10 cellular contexts compared by ENCODE assay signal in the genomic region with DNA sequence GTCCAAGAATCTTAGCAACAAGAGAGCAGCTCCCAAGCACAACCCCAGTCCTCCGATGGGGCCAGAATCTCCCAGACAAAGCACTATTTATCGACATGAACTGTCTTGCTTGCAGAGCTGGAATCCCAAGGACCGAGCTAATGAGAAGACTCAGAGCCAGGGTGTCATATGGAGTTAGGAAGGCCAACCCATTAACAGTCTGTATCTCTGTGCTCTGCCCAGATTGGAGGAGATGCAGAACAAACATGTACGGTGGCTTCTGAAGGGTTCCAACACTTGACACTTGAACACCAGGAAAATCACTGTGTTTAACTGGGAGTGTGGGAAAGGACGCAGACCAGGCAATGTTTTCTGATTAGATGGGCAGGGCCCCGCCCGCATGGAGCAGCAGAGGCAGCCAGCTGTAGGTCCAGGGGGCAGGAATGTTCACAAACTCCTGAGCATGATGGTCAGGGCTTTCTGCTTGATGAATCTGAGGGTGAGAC. TPM values are rescaled to one million over a fixed set of nuclear protein-coding genes. Genes with fewer than 3 reads are reported as not detected.
A peak's percentile ranks its signal among the peaks of the same experiment; 100 is the strongest.
DNase-seq lines count a peak whose midpoint lies in the region; ATAC-seq and TF ChIP-seq lines count a peak whose summit lies in the region.
"Had no signal": no experiment of that assay in that cellular context is flagged by ENCODE, and none has a peak within 500 bp of the region (broad histone marks: within the 10 kb centered on the region; RNA-seq: fewer than 3 reads in every experiment).

No MANE protein-coding gene starts in this region.

- peak; percentile 20 to 54 for DNase-seq in SJCRH30
- DNase-seq in retinal pigment epithelial cell (ENCODE audit: low read depth): peak; percentile 65
- no peak for DNase-seq in immature natural killer cell
- no peak for DNase-seq in COR-L47 (lab: John Stamatoyannopoulos, UW)
- no peak for DNase-seq in activated CD8-positive, alpha-beta memory T cell treated with anti-CD3 and anti-CD28 coated beads for 24 hours
- DNase-seq in retina: no peak
- DNase-seq: stimulated activated CD4-positive, alpha-beta T cell treated with anti-CD3 and anti-CD28 coated beads, Interleukin-12 subunit alpha, Interleukin-12 subunit beta, amount 100 ng/mL, for 4 hours had no signal

- H3K27ac ChIP-seq in HEK293 (ENCODE audit: extremely low read depth, low read depth, low read length) (peak overlapping the region; percentile 58), SJCRH30 (no peak overlapping the region), gastroesophageal sphincter (peak overlapping the region; percentile 69 to 92 (median 78))

- H3K36me3 Mint-ChIP-seq in immature natural killer cell: no peaks in the 10 kb centered on the region

- H3K4me3 ChIP-seq in HEK293 (ENCODE audit: low read depth, low read length): no peak overlapping the region
- no peak overlapping the region for H3K4me3 ChIP-seq in SJCRH30
- H3K4me3 ChIP-seq in gastroesophageal sphincter: no peak overlapping the region
- H3K4me3 ChIP-seq in retinal pigment epithelial cell (ENCODE audit: low read length): no peak overlapping the region

- WGBS in gastroesophageal sphincter (ENCODE audit: low coverage in 1 of 2), 2 donors: 23 to 90% methylated on average over 2 to 5 of the region's 7 CpGs

- no peaks in the 10 kb centered on the region for H3K9me3 Mint-ChIP-seq in immature natural killer cell
- H3K9me3 Mint-ChIP-seq: activated T-helper 1 cell treated with anti-CD3 and anti-CD28 coated beads, Interleukin-12 subunit alpha, Interleukin-12 subunit beta, Interleukin-2, Interleukin-4 antibody, amounts not matched to agents 30 ng/mL and 10 ng/mL and 1 ng/mL, durations not matched to agents 14 hours and 24 hours and 36 hours had no signal

- H3K4me1 Mint-ChIP-seq in immature natural killer cell: no peaks in the 10 kb centered on the region

- CTCF ChIA-PET in HEK293 (lab: Yijun Ruan, JAX): interaction anchor here (0.8 to 1.6 kb wide), 3 partner anchors 10 to 38 kb away, joined by 3 to 5 read pairs (median 4); no protein-coding TSS in a partner anchor

- no peak for TF ChIP-seq CTCF in HEK293 (tag by site-specific recombination; IDR thresholded peaks at IDR 0.05)
- TF ChIP-seq CTCF in gastroesophageal sphincter (IDR thresholded peaks at IDR 0.05): no peak
- no peak for TF ChIP-seq CTCF in retinal pigment epithelial cell (conservative IDR thresholded peaks at IDR 0.05; ENCODE audit: low read depth, low read length)

- ATAC-seq in gastroesophageal sphincter: no peak

- H3K27me3 ChIP-seq in SJCRH30 (no peaks in the 10 kb centered on the region), gastroesophageal sphincter (no peaks in the 10 kb centered on the region)

- H3K27ac Mint-ChIP-seq in immature natural killer cell: no peak overlapping the region
- H3K27ac Mint-ChIP-seq: activated T-helper 1 cell treated with anti-CD3 and anti-CD28 coated beads, Interleukin-12 subunit alpha, Interleukin-12 subunit beta, Interleukin-2, Interleukin-4 antibody, amounts not matched to agents 30 ng/mL and 10 ng/mL and 1 ng/mL, durations not matched to agents 14 hours and 24 hours and 36 hours had no signal

- H3K9me3 ChIP-seq in HEK293 (ENCODE audit: control insufficient read depth, insufficient read depth, low read depth, low read length) (no peaks in the 10 kb centered on the region), SJCRH30 (replicated peaks) (no peaks in the 10 kb centered on the region), gastroesophageal sphincter (no peaks in the 10 kb centered on the region)

- TF ChIP-seq POLR2A in gastroesophageal sphincter (IDR thresholded peaks at IDR 0.05): no peak

- H3K27me3 Mint-ChIP-seq in immature natural killer cell (ENCODE audit: low read depth in 3 of 3): peaks cover 1 to 15% (median 5%) of the 10 kb centered on the region in 3 donors

- H3K36me3 ChIP-seq in HEK293 (ENCODE audit: control insufficient read depth in 2 of 2, insufficient read depth in 1 of 2, low read length in 2 of 2) (no peaks in the 10 kb centered on the region), SJCRH30 (no peaks in the 10 kb centered on the region), gastroesophageal sphincter (no peaks in the 10 kb centered on the region)

- POLR2A ChIA-PET in HEK293 (lab: Yijun Ruan, JAX): interaction anchor here (0.9 to 1.3 kb wide), 2 partner anchors 15 to 36 kb away, joined by 3 read pairs; a partner anchor contains a TSS

- TF ChIP-seq EP300 in gastroesophageal sphincter (IDR thresholded peaks at IDR 0.05): no peak

- no peak overlapping the region for H3K4me3 Mint-ChIP-seq in immature natural killer cell
- H3K4me3 Mint-ChIP-seq: activated T-helper 1 cell treated with anti-CD3 and anti-CD28 coated beads, Interleukin-12 subunit alpha, Interleukin-12 subunit beta, Interleukin-2, Interleukin-4 antibody, amounts not matched to agents 30 ng/mL and 10 ng/mL and 1 ng/mL, durations not matched to agents 14 hours and 24 hours and 36 hours had no signal

- H3K4me1 ChIP-seq in HEK293 (ENCODE audit: control insufficient read depth, insufficient read depth, low read length) (peaks cover 23% of the 10 kb centered on the region), SJCRH30 (peaks cover 17% of the 10 kb centered on the region), gastroesophageal sphincter (peaks cover 15 to 69% (median 21%) of the 10 kb centered on the region in 3 donors)

TF ChIP-seq in HEK293, 187 proteins besides CTCF, POLR2A, EP300 and RAD21:
- TF ChIP-seq KLF1 (tag by site-specific recombination; IDR thresholded peaks at IDR 0.05) (0 out of 2 replicates have a peak, but pooled peaks have one; percentile 15), KLF7 (tag by site-specific recombination; IDR thresholded peaks at IDR 0.05; ENCODE audit: borderline replicate concordance) (no peak)

RNA-seq across cellular contexts. Expression of a gene that starts 35.4 kb away (rescaled TPM):
- total RNA-seq in SJCRH30 (2014; rRNA removed; shearing (Covaris generic)): 5.7 and 5.9 TPM in 2 replicates
- 100 to 1,000 TPM in 2 of 4 donors, 10 to 100 TPM in 2; 83.3 to 162 (median 96.2) TPM for total RNA-seq in gastroesophageal sphincter
- polyA plus RNA-seq in immature natural killer cell: not detected
- total RNA-seq: activated T-helper 1 cell treated with anti-CD3 and anti-CD28 coated beads, Interleukin-12 subunit alpha, Interleukin-12 subunit beta, Interleukin-2, Interleukin-4 antibody, amounts not matched to agents 30 ng/mL and 10 ng/mL and 1 ng/mL, durations not matched to agents 14 hours and 24 hours and 36 hours had no signal

Comparison
In these comparisons a context has a peak if more than half of its experiments do, and no peak if none do; other contexts are left out.
1. DNase-seq: peak in SJCRH30 (2 of 2) and retinal pigment epithelial cell (single experiment); none in immature natural killer cell (0 of 3), COR-L47 (single experiment), activated CD8-positive, alpha-beta memory T cell treated with anti-CD3 and anti-CD28 coated beads for 24 hours (single experiment) and retina (single experiment).
2. RNA of a gene that starts 35.4 kb away (total RNA-seq): 83.3 to 162 TPM in gastroesophageal sphincter; 5.7 to 5.9 TPM in SJCRH30; every median in the first group is over 10 times any median in the second.